Comparison of ENCODE assay signal across 27 cellular contexts in genomic region chr5:61570767-61571166, GRCh38.
"Had no signal": no experiment of that assay in that cellular context is flagged by ENCODE, and none has a peak within 500 bp of the region (broad histone marks: within the 10 kb centered on the region; RNA-seq: fewer than 3 reads in every experiment).

No MANE protein-coding gene starts in this region.

- H3K27me3 ChIP-seq: stomach, suprapubic skin, testis, thyroid gland, tibial artery, tibial nerve, transverse colon, upper lobe of left lung, upper lobe of right lung, uterus, vagina had no signal

- H3K4me1 ChIP-seq: suprapubic skin, testis, tibial artery, tibial nerve, upper lobe of right lung, uterus, vagina had no signal

- H3K36me3 Mint-ChIP-seq: stimulated activated effector memory CD8-positive, alpha-beta T cell treated with anti-CD3 and anti-CD28 coated beads, Interleukin-12 subunit alpha, Interleukin-12 subunit beta, amount 100 ng/mL, for 72 hours; stimulated activated memory B cell treated with anti-CD40 and anti-IgM and Interleukin-4, amounts not matched to agents 10 μg/mL and 1 μg/mL and 100 μg/mL, for 72 hours; stimulated activated naive B cell treated with anti-CD40 and anti-IgM and Interleukin-4, amounts not matched to agents 10 μg/mL and 1 μg/mL and 100 μg/mL, for 72 hours; type B pancreatic cell had no signal

- H3K27ac Mint-ChIP-seq: stimulated activated effector memory CD8-positive, alpha-beta T cell treated with anti-CD3 and anti-CD28 coated beads, Interleukin-12 subunit alpha, Interleukin-12 subunit beta, amount 100 ng/mL, for 72 hours; stimulated activated memory B cell treated with anti-CD40 and anti-IgM and Interleukin-4, amounts not matched to agents 10 μg/mL and 1 μg/mL and 100 μg/mL, for 72 hours; stimulated activated naive B cell treated with anti-CD40 and anti-IgM and Interleukin-4, amounts not matched to agents 10 μg/mL and 1 μg/mL and 100 μg/mL, for 72 hours; stimulated activated naive CD8-positive, alpha-beta T cell treated with anti-CD3 and anti-CD28 coated beads, Interleukin-15, amount 100 ng/mL, for 72 hours; stimulated activated naive CD8-positive, alpha-beta T cell treated with anti-CD3 and anti-CD28 coated beads, Interleukin-15, Interleukin-2, amounts not matched to agents 100 ng/mL and 50 ng/mL, for 24 hours; type B pancreatic cell had no signal

- H3K9me3 ChIP-seq: stomach, suprapubic skin, testis, thoracic aorta, thyroid gland, tibial artery, tibial nerve, transverse colon, upper lobe of left lung, upper lobe of right lung, uterus, vagina had no signal

- H3K4me3 ChIP-seq: stomach, suprapubic skin, testis, thoracic aorta, thyroid gland, tibial artery, tibial nerve, transverse colon, upper lobe of left lung, upper lobe of right lung, uterus, vagina had no signal

- H3K9me3 Mint-ChIP-seq: stimulated activated effector memory CD8-positive, alpha-beta T cell treated with anti-CD3 and anti-CD28 coated beads, Interleukin-12 subunit alpha, Interleukin-12 subunit beta, amount 100 ng/mL, for 72 hours; stimulated activated memory B cell treated with anti-CD40 and anti-IgM and Interleukin-4, amounts not matched to agents 10 μg/mL and 1 μg/mL and 100 μg/mL, for 72 hours; stimulated activated naive B cell treated with anti-CD40 and anti-IgM and Interleukin-4, amounts not matched to agents 10 μg/mL and 1 μg/mL and 100 μg/mL, for 72 hours; stimulated activated naive CD8-positive, alpha-beta T cell treated with anti-CD3 and anti-CD28 coated beads, Interleukin-15, amount 100 ng/mL, for 72 hours; stimulated activated naive CD8-positive, alpha-beta T cell treated with anti-CD3 and anti-CD28 coated beads, Interleukin-15, Interleukin-2, amounts not matched to agents 100 ng/mL and 50 ng/mL, for 24 hours had no signal

- H3K27me3 Mint-ChIP-seq: stimulated activated memory B cell treated with anti-CD40 and anti-IgM and Interleukin-4, amounts not matched to agents 10 μg/mL and 1 μg/mL and 100 μg/mL, for 72 hours; stimulated activated naive B cell treated with anti-CD40 and anti-IgM and Interleukin-4, amounts not matched to agents 10 μg/mL and 1 μg/mL and 100 μg/mL, for 72 hours; stimulated activated naive CD8-positive, alpha-beta T cell treated with anti-CD3 and anti-CD28 coated beads, Interleukin-15, amount 100 ng/mL, for 72 hours; stimulated activated naive CD8-positive, alpha-beta T cell treated with anti-CD3 and anti-CD28 coated beads, Interleukin-15, Interleukin-2, amounts not matched to agents 100 ng/mL and 50 ng/mL, for 24 hours; type B pancreatic cell had no signal

- DNase-seq: stimulated activated CD4-positive, alpha-beta T cell treated with anti-CD3 and anti-CD28 coated beads, Interleukin-2, amount 100 ng/mL, for 48 hours; stimulated activated CD4-positive, alpha-beta T cell treated with anti-CD3 and anti-CD28 coated beads, Interleukin-4, amount 100 ng/mL, for 1 hour; stimulated activated CD4-positive, alpha-beta T cell treated with anti-CD3 and anti-CD28 coated beads, Interleukin-4, amount 100 ng/mL, for 24 hours; stimulated activated CD4-positive, alpha-beta T cell treated with anti-CD3 and anti-CD28 coated beads, Interleukin-4, amount 100 ng/mL, for 4 hours; stimulated activated CD8-positive, alpha-beta memory T cell treated with anti-CD3 and anti-CD28 coated beads, Interleukin-4, amount 100 ng/mL, for 48 hours; stimulated activated naive B cell treated with anti-CD40 and anti-IgM and Interleukin-4, amounts not matched to agents 10 μg/mL and 1 μg/mL and 100 μg/mL, for 72 hours; stimulated activated naive CD4-positive, alpha-beta T cell; stimulated activated naive CD4-positive, alpha-beta T cell treated with Interleukin-2 at 50 U/mL for 16 hours; stimulated activated naive CD8-positive, alpha-beta T cell treated with anti-CD3 and anti-CD28 coated beads, Interleukin-15, amount 100 ng/mL, for 72 hours; stimulated activated naive CD8-positive, alpha-beta T cell treated with anti-CD3 and anti-CD28 coated beads, Interleukin-15, Interleukin-2, amounts not matched to agents 100 U/mL and 50 U/mL, for 24 hours; stomach; substantia nigra; testis; thyroid gland; tibial artery; transverse colon; upper lobe of left lung; upper lobe of right lung; uterus had no signal

- H3K36me3 ChIP-seq: stomach, suprapubic skin, thoracic aorta, thyroid gland, tibial artery, tibial nerve, transverse colon, upper lobe of left lung, upper lobe of right lung, uterus, vagina had no signal

- ATAC-seq: stimulated activated effector memory CD8-positive, alpha-beta T cell treated with anti-CD3 and anti-CD28 coated beads, Interleukin-12 subunit alpha, Interleukin-12 subunit beta, amount 100 ng/mL, for 72 hours; stimulated activated memory B cell treated with anti-CD40 and anti-IgM and Interleukin-4, amounts not matched to agents 10 μg/mL and 1 μg/mL and 100 μg/mL, for 72 hours; stimulated activated naive B cell treated with anti-CD40 and anti-IgM and Interleukin-4, amounts not matched to agents 10 μg/mL and 1 μg/mL and 100 μg/mL, for 72 hours; stimulated activated naive CD8-positive, alpha-beta T cell treated with anti-CD3 and anti-CD28 coated beads, Interleukin-15, amount 100 ng/mL, for 72 hours; stimulated activated naive CD8-positive, alpha-beta T cell treated with anti-CD3 and anti-CD28 coated beads, Interleukin-15, Interleukin-2, amounts not matched to agents 100 U/mL and 50 U/mL, for 24 hours; upper lobe of right lung had no signal

- H3K4me3 Mint-ChIP-seq: stimulated activated effector memory CD8-positive, alpha-beta T cell treated with anti-CD3 and anti-CD28 coated beads, Interleukin-12 subunit alpha, Interleukin-12 subunit beta, amount 100 ng/mL, for 72 hours; stimulated activated memory B cell treated with anti-CD40 and anti-IgM and Interleukin-4, amounts not matched to agents 10 μg/mL and 1 μg/mL and 100 μg/mL, for 72 hours; stimulated activated naive B cell treated with anti-CD40 and anti-IgM and Interleukin-4, amounts not matched to agents 10 μg/mL and 1 μg/mL and 100 μg/mL, for 72 hours; stimulated activated naive CD8-positive, alpha-beta T cell treated with anti-CD3 and anti-CD28 coated beads, Interleukin-15, amount 100 ng/mL, for 72 hours; stimulated activated naive CD8-positive, alpha-beta T cell treated with anti-CD3 and anti-CD28 coated beads, Interleukin-15, Interleukin-2, amounts not matched to agents 100 ng/mL and 50 ng/mL, for 24 hours; type B pancreatic cell had no signal

- H3K4me1 Mint-ChIP-seq: stimulated activated memory B cell treated with anti-CD40 and anti-IgM and Interleukin-4, amounts not matched to agents 10 μg/mL and 1 μg/mL and 100 μg/mL, for 72 hours; stimulated activated naive B cell treated with anti-CD40 and anti-IgM and Interleukin-4, amounts not matched to agents 10 μg/mL and 1 μg/mL and 100 μg/mL, for 72 hours; stimulated activated naive CD8-positive, alpha-beta T cell treated with anti-CD3 and anti-CD28 coated beads, Interleukin-15, amount 100 ng/mL, for 72 hours had no signal

- H3K27ac ChIP-seq: stomach, suprapubic skin, testis, thoracic aorta, thyroid gland, tibial artery, tibial nerve, transverse colon, upper lobe of left lung, upper lobe of right lung, uterus, vagina had no signal
